ENCODE assay signal across 13 cellular contexts in genomic region chr20:63687419-63688233, GRCh38. TPM values are rescaled to one million over a fixed set of nuclear protein-coding genes. Genes with fewer than 3 reads are reported as not detected.
DNase-seq lines count a peak whose midpoint lies in the region; ATAC-seq, FAIRE-seq and TF ChIP-seq lines count a peak whose summit lies in the region.
"Had no signal": no experiment of that assay in that cellular context is flagged by ENCODE, and none has a peak within 500 bp of the region (broad histone marks: within the 10 kb centered on the region; RNA-seq: fewer than 3 reads in every experiment).

No MANE protein-coding gene starts in this region.

- no peak overlapping the region for H3K4me3 ChIP-seq in A549
- H3K4me3 ChIP-seq in Panc1 (ENCODE audit: low read depth in 2 of 2, low read length in 2 of 2): no peak overlapping the region
- no peak overlapping the region for H3K4me3 ChIP-seq in fibroblast of lung (replicated peaks in 1 of 4; ENCODE audit: control extremely low read depth in 1 of 4, insufficient read depth in 1 of 4, low read depth in 3 of 4, low read length in 4 of 4)
- H3K4me3 ChIP-seq in rectal smooth muscle tissue (ENCODE audit: low read length): peak overlapping the region; percentile 22
- H3K4me3 ChIP-seq in naive thymus-derived CD4-positive, alpha-beta T cell (ENCODE audit: low read length): no peak overlapping the region
- H3K4me3 ChIP-seq in SJCRH30: no peak overlapping the region

- H3K36me3 Mint-ChIP-seq in naive thymus-derived CD4-positive, alpha-beta T cell: peaks cover 0 to 4% (median 0%) of the 10 kb centered on the region in 5 donors

- no peak for DNase-seq in A549 (ENCODE audit: low read depth in 1 of 2, low spot score in 1 of 2)
- DNase-seq in Panc1 (ENCODE audit: low read depth, low spot score): no peak
- DNase-seq in fibroblast of lung (ENCODE audit: low read depth in 2 of 2): no peak
- no peak for DNase-seq in SKM-1 (lab: John Stamatoyannopoulos, UW; ENCODE audit: unreplicated experiment)
- DNase-seq in naive thymus-derived CD4-positive, alpha-beta T cell: no peak
- no peak for DNase-seq in SJCRH30
- DNase-seq: NCI-H1105, SIG-M5 had no signal

- H3K36me3 ChIP-seq in Panc1 (ENCODE audit: control insufficient read depth, insufficient read depth, low read length): no peaks in the 10 kb centered on the region
- peaks cover 26% of the 10 kb centered on the region for H3K36me3 ChIP-seq in fibroblast of lung (ENCODE audit: control insufficient read depth, insufficient read depth, low read length)
- H3K36me3 ChIP-seq in rectal smooth muscle tissue (ENCODE audit: control insufficient read depth, insufficient read depth, low read length): no peaks in the 10 kb centered on the region
- no peaks in the 10 kb centered on the region for H3K36me3 ChIP-seq in naive thymus-derived CD4-positive, alpha-beta T cell (ENCODE audit: control insufficient read depth in 2 of 3, insufficient read depth in 3 of 3, low read length in 3 of 3)
- H3K36me3 ChIP-seq in SJCRH30: peaks cover 3% of the 10 kb centered on the region; the same call in 1 of the 2 replicates

- H3K4me1 Mint-ChIP-seq in naive thymus-derived CD4-positive, alpha-beta T cell: peaks cover 0 to 13% (median 5%) of the 10 kb centered on the region in 7 donors
- H3K4me1 Mint-ChIP-seq: mesothelial cell of epicardium had no signal

- TF ChIP-seq CTCF in A549 (IDR thresholded peaks at IDR 0.05): no peak
- no peak for TF ChIP-seq CTCF in Panc1 (IDR thresholded peaks at IDR 0.05)
- TF ChIP-seq CTCF in fibroblast of lung (conservative IDR thresholded peaks at IDR 0.05 in 1 of 2, IDR thresholded peaks at IDR 0.05 in 1 of 2; ENCODE audit: low read depth in 1 of 2, low read length in 2 of 2): no peak

- no peak overlapping the region for H3K27ac Mint-ChIP-seq in naive thymus-derived CD4-positive, alpha-beta T cell
- H3K27ac Mint-ChIP-seq: mesothelial cell of epicardium had no signal

- H2AFZ ChIP-seq in fibroblast of lung (ENCODE audit: low read length): no peak overlapping the region

- ATAC-seq in A549 (no peak), Panc1 (no peak), GM18505 (IDR thresholded peaks at IDR 0.05; ENCODE audit: unreplicated experiment) (no peak)
- no peak for ATAC-seq in naive thymus-derived CD4-positive, alpha-beta T cell

- peaks cover 2% of the 10 kb centered on the region for H3K79me2 ChIP-seq in fibroblast of lung (ENCODE audit: control insufficient read depth, insufficient read depth, low read length)

- POLR2A ChIA-PET in A549 (lab: Yijun Ruan, JAX) (interaction anchor here (0.6 to 0.9 kb wide), 2 partner anchors 11 to 177 kb away, joined by 3 read pairs; partner anchors contain the start of gene TPD52L2), Panc1 (lab: Charles Lee) (interaction anchor here (0.6 kb wide), 1 partner anchor 46 kb away, joined by 3 read pairs; no protein-coding TSS in a partner anchor)
- POLR2A ChIA-PET in naive thymus-derived CD4-positive, alpha-beta T cell (lab: Charles Lee): interaction anchor here (0.5 to 1.5 kb wide), 3 partner anchors 10 to 119 kb away, joined by 3 to 6 read pairs (median 3); no protein-coding TSS in a partner anchor

- intact Hi-C loops in Panc1 (cut with micrococcal nuclease; ENCODE audit: unreplicated experiment): no loop called here
- intact Hi-C loops in naive thymus-derived CD4-positive, alpha-beta T cell (cut with micrococcal nuclease): no loop called here

- H4K20me1 ChIP-seq in fibroblast of lung (ENCODE audit: control insufficient read depth, extremely low read depth, insufficient read depth, low read length): no peaks in the 10 kb centered on the region

- 97% methylated on average over 12 of the region's 29 CpGs for WGBS in A549 (ENCODE audit: missing lambda C conversion rate)

- in situ Hi-C loops in Panc1 (cut with HindIII; ENCODE audit: low pct_unique_long_range_greater_than_20kb, low sequenced_read_pairs): no loop called here

- no peak for TF ChIP-seq EP300 in A549 (IDR thresholded peaks at IDR 0.05)

- FAIRE-seq in A549 (lab: Jason Lieb, UNC): no peak
- FAIRE-seq: GM12892, H1 had no signal

- H3K27me3 ChIP-seq in Panc1 (ENCODE audit: control insufficient read depth, insufficient read depth, low read length) (no peaks in the 10 kb centered on the region), fibroblast of lung (ENCODE audit: control insufficient read depth, insufficient read depth, low read length) (no peaks in the 10 kb centered on the region), rectal smooth muscle tissue (ENCODE audit: control insufficient read depth, insufficient read depth, low read length) (no peaks in the 10 kb centered on the region), SJCRH30 (no peaks in the 10 kb centered on the region)
- H3K27me3 ChIP-seq in naive thymus-derived CD4-positive, alpha-beta T cell (ENCODE audit: control insufficient read depth in 2 of 2, insufficient read depth in 2 of 2, low read length in 2 of 2): no peaks in the 10 kb centered on the region

- H3K4me1 ChIP-seq in A549 (peaks cover 44% of the 10 kb centered on the region), Panc1 (ENCODE audit: control insufficient read depth, insufficient read depth, low read length) (peaks cover 34% of the 10 kb centered on the region), fibroblast of lung (ENCODE audit: control insufficient read depth, extremely low read depth, insufficient read depth, low read length) (peaks cover 33% of the 10 kb centered on the region), rectal smooth muscle tissue (ENCODE audit: control insufficient read depth, insufficient read depth, low read length) (peaks cover 18% of the 10 kb centered on the region), SJCRH30 (peaks cover 9% of the 10 kb centered on the region)
- H3K4me1 ChIP-seq in naive thymus-derived CD4-positive, alpha-beta T cell (ENCODE audit: control insufficient read depth in 2 of 2, insufficient read depth in 2 of 2, low read length in 2 of 2): peaks cover 0 to 16% of the 10 kb centered on the region in 2 donors

- CTCF ChIA-PET in A549 (lab: Yijun Ruan, JAX): interaction anchor here (0.6 to 2.8 kb wide), 5 partner anchors 10 to 176 kb away, joined by 3 to 8 read pairs (median 3); partner anchors contain the start of gene PTK6
- CTCF ChIA-PET in Panc1 (lab: Charles Lee): no interaction called here
- CTCF ChIA-PET in naive thymus-derived CD4-positive, alpha-beta T cell (lab: Charles Lee): no interaction called here

- TF ChIP-seq RAD21 in A549 (conservative IDR thresholded peaks at IDR 0.05 in 1 of 2, IDR thresholded peaks at IDR 0.05 in 1 of 2): no peak

- peaks cover 0 to 3% (median 0%) of the 10 kb centered on the region in 11 donors for H3K9me3 Mint-ChIP-seq in naive thymus-derived CD4-positive, alpha-beta T cell
- H3K9me3 Mint-ChIP-seq: mesothelial cell of epicardium had no signal

- no peaks in the 10 kb centered on the region for H3K27me3 Mint-ChIP-seq in naive thymus-derived CD4-positive, alpha-beta T cell

- H3K9me3 ChIP-seq in A549 (no peaks in the 10 kb centered on the region), Panc1 (ENCODE audit: control insufficient read depth, insufficient read depth, low read depth, low read length) (no peaks in the 10 kb centered on the region), fibroblast of lung (ENCODE audit: control insufficient read depth, insufficient read depth, low read depth, low read length) (no peaks in the 10 kb centered on the region), SJCRH30 (replicated peaks) (no peaks in the 10 kb centered on the region)
- no peaks in the 10 kb centered on the region for H3K9me3 ChIP-seq in naive thymus-derived CD4-positive, alpha-beta T cell (ENCODE audit: control insufficient read depth in 2 of 3, low read length in 3 of 3)

- H3K27ac ChIP-seq in A549 (peak overlapping the region; percentile 21 to 83; a peak in 4 of 6 replicates), Panc1 (ENCODE audit: low read length) (peak overlapping the region; percentile 29; the same call in 1 of the 2 replicates), fibroblast of lung (ENCODE audit: insufficient read depth, low read length) (peak overlapping the region; percentile 98), rectal smooth muscle tissue (ENCODE audit: low read depth, low read length) (peak overlapping the region; percentile 67), SJCRH30 (no peak overlapping the region)
- H3K27ac ChIP-seq in naive thymus-derived CD4-positive, alpha-beta T cell (ENCODE audit: low read depth, low read length): no peak overlapping the region

- no TSS peak for BruUV-seq in Panc1 (replicated peaks; lab: Mats Ljungman, UMichigan)

- peak overlapping the region; percentile 69 for H3K9ac ChIP-seq in fibroblast of lung (ENCODE audit: insufficient read depth, low read length)
- H3K9ac ChIP-seq in rectal smooth muscle tissue (ENCODE audit: low read length): no peak overlapping the region

- TF ChIP-seq POLR2A in A549 (IDR thresholded peaks at IDR 0.05; ENCODE audit: low read length) (no peak; the same call in 1 of the 2 replicates), GM18505 (IDR thresholded peaks at IDR 0.05; ENCODE audit: borderline replicate concordance, extremely low read depth, insufficient read depth, insufficient read length) (no peak)

- H3K4me2 ChIP-seq in A549: peak overlapping the region; percentile 26; the same call in 2 of the 3 replicates
- no peak overlapping the region for H3K4me2 ChIP-seq in fibroblast of lung (ENCODE audit: extremely low read depth, insufficient read depth, low read length)

- peak overlapping the region in 2 of 10 donors; percentile 16 to 34 for H3K4me3 Mint-ChIP-seq in naive thymus-derived CD4-positive, alpha-beta T cell
- H3K4me3 Mint-ChIP-seq: mesothelial cell of epicardium had no signal

RNA-seq across cellular contexts. Expression of gene TNFRSF6B, which starts 8.8 kb away (rescaled TPM):
- polyA plus RNA-seq in A549 (2011; rRNA removed) (0.20 and 0.22 TPM in 2 replicates), A549 (2017; fragmentation: RNase III; extraction: RNeasy Plus Mini Kit Qiagen cat#74134 plus additional on column Dnase treatment) (0.63 to 0.69 TPM (median 0.66 TPM) in 3 replicates), fibroblast of lung (3.8 and 5.7 TPM in 2 replicates)
- polyA plus RNA-seq in A549 (2012; cell fraction: cytosol; rRNA removed): 2.3 and 4.3 TPM in 2 replicates
- polyA plus RNA-seq in A549 (2012; cell fraction: nucleus; rRNA removed): 16.7 and 55.0 TPM in 2 replicates
- polyA minus RNA-seq in A549 (2011; rRNA and poly(A)+ RNA removed): not detected in 2 replicates
- total RNA-seq in Panc1 (2021; ENCODE audit: unreplicated experiment) (not detected), fibroblast of lung (6.7 and 35.2 TPM in 2 replicates)
- 1.4 TPM for polyA plus RNA-seq in Panc1 (2012; ENCODE audit: insufficient read length)
- polyA plus RNA-seq in fibroblast of lung (2012): 4.9 and 14.5 TPM in 2 replicates
- polyA minus RNA-seq in fibroblast of lung (ENCODE audit: low replicate concordance): 1.9 and 2.9 TPM in 2 replicates
- total RNA-seq in naive thymus-derived CD4-positive, alpha-beta T cell: under 1 TPM in 1 of 5 experiments, not detected in 4; 0.74 TPM
- polyA plus RNA-seq in naive thymus-derived CD4-positive, alpha-beta T cell: under 1 TPM in 1 of 2 donors, not detected in 1; 0.22 TPM
- total RNA-seq in SJCRH30 (2014; rRNA removed; shearing (Covaris generic)): 1.3 and 1.7 TPM in 2 replicates
- total RNA-seq: H1, mesothelial cell of epicardium had no signal

RNA-seq across cellular contexts. Expression of gene ARFRP1, which starts 20.1 kb away (rescaled TPM):
- 14.1 and 25.1 TPM in 2 replicates for polyA plus RNA-seq in A549 (2011; rRNA removed)
- 50.5 and 52.7 TPM in 2 replicates for polyA plus RNA-seq in A549 (2012; cell fraction: cytosol; rRNA removed)
- 81.2 and 97.2 TPM in 2 replicates for polyA plus RNA-seq in A549 (2012; cell fraction: nucleus; rRNA removed)
- 29.7 to 33.2 TPM (median 31.1 TPM) in 3 replicates for polyA plus RNA-seq in A549 (2017; fragmentation: RNase III; extraction: RNeasy Plus Mini Kit Qiagen cat#74134 plus additional on column Dnase treatment)
- polyA minus RNA-seq in A549 (2011; rRNA and poly(A)+ RNA removed): 14.8 TPM in 2 replicates
- total RNA-seq in Panc1 (2021; ENCODE audit: unreplicated experiment): 57.9 TPM
- 68.1 TPM for polyA plus RNA-seq in Panc1 (2012; ENCODE audit: insufficient read length)
- total RNA-seq in fibroblast of lung: 24.7 and 35.0 TPM in 2 replicates
- polyA plus RNA-seq in fibroblast of lung: 32.2 and 34.6 TPM in 2 replicates
- polyA plus RNA-seq in fibroblast of lung (2012): 36.3 and 40.1 TPM in 2 replicates
- 10.0 and 12.5 TPM in 2 replicates for polyA minus RNA-seq in fibroblast of lung (ENCODE audit: low replicate concordance)
- 10 to 100 TPM; 55.4 to 92.1 (median 66.2) TPM for total RNA-seq in naive thymus-derived CD4-positive, alpha-beta T cell
- polyA plus RNA-seq in naive thymus-derived CD4-positive, alpha-beta T cell: 100 to 1,000 TPM in 1 of 2 donors, 10 to 100 TPM in 1; 89.1 to 108 TPM
- total RNA-seq in SJCRH30 (2014; rRNA removed; shearing (Covaris generic)): 39.3 and 44.5 TPM in 2 replicates

RNA-seq across cellular contexts. Expression of gene ZGPAT, which starts 20.2 kb away (rescaled TPM):
- 9.2 and 9.5 TPM in 2 replicates for polyA plus RNA-seq in A549 (2011; rRNA removed)
- polyA plus RNA-seq in A549 (2012; cell fraction: cytosol; rRNA removed): 28.6 and 32.6 TPM in 2 replicates
- polyA plus RNA-seq in A549 (2012; cell fraction: nucleus; rRNA removed): 98.7 and 141 TPM in 2 replicates
- polyA plus RNA-seq in A549 (2017; fragmentation: RNase III; extraction: RNeasy Plus Mini Kit Qiagen cat#74134 plus additional on column Dnase treatment): 22.6 to 25.6 TPM (median 23.9 TPM) in 3 replicates
- 8.8 and 10.6 TPM in 2 replicates for polyA minus RNA-seq in A549 (2011; rRNA and poly(A)+ RNA removed)
- total RNA-seq in Panc1 (2021; ENCODE audit: unreplicated experiment): 35.8 TPM
- polyA plus RNA-seq in Panc1 (2012; ENCODE audit: insufficient read length): 41.9 TPM
- total RNA-seq in fibroblast of lung: 10.7 and 11.0 TPM in 2 replicates
- 7.6 and 8.7 TPM in 2 replicates for polyA plus RNA-seq in fibroblast of lung
- polyA plus RNA-seq in fibroblast of lung (2012): 13.8 and 19.0 TPM in 2 replicates
- 13.9 and 14.4 TPM in 2 replicates for polyA minus RNA-seq in fibroblast of lung (ENCODE audit: low replicate concordance)
- total RNA-seq in naive thymus-derived CD4-positive, alpha-beta T cell: 10 to 100 TPM; 42.9 to 49.9 (median 45.4) TPM
- polyA plus RNA-seq in naive thymus-derived CD4-positive, alpha-beta T cell: 10 to 100 TPM; 47.5 to 82.1 TPM
- total RNA-seq in SJCRH30 (2014; rRNA removed; shearing (Covaris generic)): 24.9 and 26.2 TPM in 2 replicates

RNA-seq across cellular contexts. Expression of gene RTEL1, which starts 29.5 kb away (rescaled TPM):
- polyA plus RNA-seq in A549 (2011; rRNA removed) (12.6 and 13.5 TPM in 2 replicates), A549 (2017; fragmentation: RNase III; extraction: RNeasy Plus Mini Kit Qiagen cat#74134 plus additional on column Dnase treatment) (10.7 to 11.6 TPM (median 11.3 TPM) in 3 replicates), fibroblast of lung (4.7 and 11.5 TPM in 2 replicates)
- 10.9 and 14.3 TPM in 2 replicates for polyA plus RNA-seq in A549 (2012; cell fraction: cytosol; rRNA removed)
- 87.2 and 98.4 TPM in 2 replicates for polyA plus RNA-seq in A549 (2012; cell fraction: nucleus; rRNA removed)
- 34.4 and 37.9 TPM in 2 replicates for polyA minus RNA-seq in A549 (2011; rRNA and poly(A)+ RNA removed)
- total RNA-seq in Panc1 (2021; ENCODE audit: unreplicated experiment) (26.1 TPM), fibroblast of lung (8.5 and 12.4 TPM in 2 replicates)
- polyA plus RNA-seq in Panc1 (2012; ENCODE audit: insufficient read length): 13.1 TPM
- polyA plus RNA-seq in fibroblast of lung (2012): 7.0 and 13.8 TPM in 2 replicates
- polyA minus RNA-seq in fibroblast of lung (ENCODE audit: low replicate concordance): 20.4 and 77.8 TPM in 2 replicates
- total RNA-seq in naive thymus-derived CD4-positive, alpha-beta T cell: 10 to 100 TPM; 28.4 to 47.2 (median 32.4) TPM
- polyA plus RNA-seq in naive thymus-derived CD4-positive, alpha-beta T cell: 1 to 10 TPM; 1.9 to 8.6 TPM
- 16.7 and 25.6 TPM in 2 replicates for total RNA-seq in SJCRH30 (2014; rRNA removed; shearing (Covaris generic))

RNA-seq across cellular contexts. Expression of gene STMN3, which starts 34.4 kb away (rescaled TPM):
- 2.5 and 2.8 TPM in 2 replicates for polyA plus RNA-seq in A549 (2011; rRNA removed)
- polyA plus RNA-seq in A549 (2012; cell fraction: cytosol; rRNA removed): 9.2 and 14.4 TPM in 2 replicates
- 14.7 and 18.5 TPM in 2 replicates for polyA plus RNA-seq in A549 (2012; cell fraction: nucleus; rRNA removed)
- polyA plus RNA-seq in A549 (2017; fragmentation: RNase III; extraction: RNeasy Plus Mini Kit Qiagen cat#74134 plus additional on column Dnase treatment): 3.2 to 5.0 TPM (median 3.8 TPM) in 3 replicates
- polyA minus RNA-seq in A549 (2011; rRNA and poly(A)+ RNA removed): 1.6 and 2.9 TPM in 2 replicates
- total RNA-seq in Panc1 (2021; ENCODE audit: unreplicated experiment): 42.7 TPM
- polyA plus RNA-seq in Panc1 (2012; ENCODE audit: insufficient read length): 61.1 TPM
- 16.4 and 34.3 TPM in 2 replicates for total RNA-seq in fibroblast of lung
- polyA plus RNA-seq in fibroblast of lung: 3.7 and 27.4 TPM in 2 replicates
- 6.8 and 60.2 TPM in 2 replicates for polyA plus RNA-seq in fibroblast of lung (2012)
- polyA minus RNA-seq in fibroblast of lung (ENCODE audit: low replicate concordance): 10.4 and 96.0 TPM in 2 replicates
- 100 to 1,000 TPM in 2 of 5 experiments, 10 to 100 TPM in 3; 34.2 to 122 (median 70.3) TPM for total RNA-seq in naive thymus-derived CD4-positive, alpha-beta T cell
- polyA plus RNA-seq in naive thymus-derived CD4-positive, alpha-beta T cell: 10 to 100 TPM; 33.5 to 37.0 TPM
- 36.6 and 38.0 TPM in 2 replicates for total RNA-seq in SJCRH30 (2014; rRNA removed; shearing (Covaris generic))

Comparison
In these comparisons a context has a peak if more than half of its experiments do, and no peak if none do; other contexts are left out.
1. H3K27ac ChIP-seq: peak in A549 (2 of 2), Panc1 (single experiment), fibroblast of lung (single experiment) and rectal smooth muscle tissue (single experiment); none in naive thymus-derived CD4-positive, alpha-beta T cell (single experiment) and SJCRH30 (single experiment).